ENCODE assay signal across 1 cellular context in the genomic region with DNA sequence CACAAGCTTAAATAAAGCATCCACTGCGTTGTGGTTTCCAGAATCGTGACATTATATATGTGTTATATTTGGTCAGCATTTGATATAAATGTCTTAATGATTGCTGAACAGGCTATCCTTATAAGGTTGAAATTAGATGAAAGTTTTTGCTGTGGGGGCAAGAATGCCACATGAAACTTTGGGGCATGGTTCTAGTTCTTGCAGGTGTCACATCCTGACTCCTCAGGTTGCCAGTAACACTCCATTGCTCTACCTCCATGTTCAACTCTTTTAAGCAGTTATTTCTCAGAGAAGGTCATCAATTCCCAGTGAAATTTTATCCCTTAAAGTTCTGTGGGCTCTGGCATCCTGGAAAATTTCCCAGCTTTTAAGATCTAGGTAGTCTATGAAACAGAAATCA.
TF ChIP-seq lines count a peak whose summit lies in the region.

No MANE protein-coding gene starts in this region.

TF ChIP-seq in GM12878, 131 proteins besides CTCF, POLR2A, EP300 and RAD21:
- TF ChIP-seq CBX3 (IDR thresholded peaks at IDR 0.05; ENCODE audit: borderline replicate concordance, low read depth) (no peak), BCL11A (IDR thresholded peaks at IDR 0.05; ENCODE audit: low read depth, low read length) (no peak), ZNF274 (IDR thresholded peaks at IDR 0.05; ENCODE audit: insufficient read depth, insufficient read length) (no peak), RB1 (IDR thresholded peaks at IDR 0.05; ENCODE audit: borderline replicate concordance) (no peak), ZNF24 (IDR thresholded peaks at IDR 0.05) (no peak), HCFC1 (IDR thresholded peaks at IDR 0.05; ENCODE audit: low read length) (no peak), ETV6 (conservative IDR thresholded peaks at IDR 0.05 in 1 of 2, IDR thresholded peaks at IDR 0.05 in 1 of 2; ENCODE audit: borderline replicate concordance in 1 of 2, low read depth in 1 of 2) (no peak), CBFB (IDR thresholded peaks at IDR 0.05; ENCODE audit: low read depth) (no peak), IKZF1 (conservative IDR thresholded peaks at IDR 0.05) (no peak), NR2F1 (conservative IDR thresholded peaks at IDR 0.05) (no peak), CHD1 (IDR thresholded peaks at IDR 0.05; ENCODE audit: low read depth, low read length) (no peak), RCOR1 (conservative IDR thresholded peaks at IDR 0.05; ENCODE audit: low read depth, low read length) (no peak)
- TF ChIP-seq, protein P1, sequence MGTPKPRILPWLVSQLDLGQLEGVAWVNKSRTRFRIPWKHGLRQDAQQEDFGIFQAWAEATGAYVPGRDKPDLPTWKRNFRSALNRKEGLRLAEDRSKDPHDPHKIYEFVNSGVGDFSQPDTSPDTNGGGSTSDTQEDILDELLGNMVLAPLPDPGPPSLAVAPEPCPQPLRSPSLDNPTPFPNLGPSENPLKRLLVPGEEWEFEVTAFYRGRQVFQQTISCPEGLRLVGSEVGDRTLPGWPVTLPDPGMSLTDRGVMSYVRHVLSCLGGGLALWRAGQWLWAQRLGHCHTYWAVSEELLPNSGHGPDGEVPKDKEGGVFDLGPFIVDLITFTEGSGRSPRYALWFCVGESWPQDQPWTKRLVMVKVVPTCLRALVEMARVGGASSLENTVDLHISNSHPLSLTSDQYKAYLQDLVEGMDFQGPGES (IDR thresholded peaks at IDR 0.05), result no peak
- TF ChIP-seq, protein P2, sequence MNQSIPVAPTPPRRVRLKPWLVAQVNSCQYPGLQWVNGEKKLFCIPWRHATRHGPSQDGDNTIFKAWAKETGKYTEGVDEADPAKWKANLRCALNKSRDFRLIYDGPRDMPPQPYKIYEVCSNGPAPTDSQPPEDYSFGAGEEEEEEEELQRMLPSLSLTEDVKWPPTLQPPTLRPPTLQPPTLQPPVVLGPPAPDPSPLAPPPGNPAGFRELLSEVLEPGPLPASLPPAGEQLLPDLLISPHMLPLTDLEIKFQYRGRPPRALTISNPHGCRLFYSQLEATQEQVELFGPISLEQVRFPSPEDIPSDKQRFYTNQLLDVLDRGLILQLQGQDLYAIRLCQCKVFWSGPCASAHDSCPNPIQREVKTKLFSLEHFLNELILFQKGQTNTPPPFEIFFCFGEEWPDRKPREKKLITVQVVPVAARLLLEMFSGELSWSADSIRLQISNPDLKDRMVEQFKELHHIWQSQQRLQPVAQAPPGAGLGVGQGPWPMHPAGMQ (IDR thresholded peaks at IDR 0.05; ENCODE audit: borderline replicate concordance), result no peak
- TF ChIP-seq, protein P3, sequence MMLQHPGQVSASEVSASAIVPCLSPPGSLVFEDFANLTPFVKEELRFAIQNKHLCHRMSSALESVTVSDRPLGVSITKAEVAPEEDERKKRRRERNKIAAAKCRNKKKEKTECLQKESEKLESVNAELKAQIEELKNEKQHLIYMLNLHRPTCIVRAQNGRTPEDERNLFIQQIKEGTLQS (IDR thresholded peaks at IDR 0.05; ENCODE audit: borderline replicate concordance, extremely low read depth, low read depth, low read length), result no peak
